Comparison of ENCODE assay signal across 26 cellular contexts in the genomic region with DNA sequence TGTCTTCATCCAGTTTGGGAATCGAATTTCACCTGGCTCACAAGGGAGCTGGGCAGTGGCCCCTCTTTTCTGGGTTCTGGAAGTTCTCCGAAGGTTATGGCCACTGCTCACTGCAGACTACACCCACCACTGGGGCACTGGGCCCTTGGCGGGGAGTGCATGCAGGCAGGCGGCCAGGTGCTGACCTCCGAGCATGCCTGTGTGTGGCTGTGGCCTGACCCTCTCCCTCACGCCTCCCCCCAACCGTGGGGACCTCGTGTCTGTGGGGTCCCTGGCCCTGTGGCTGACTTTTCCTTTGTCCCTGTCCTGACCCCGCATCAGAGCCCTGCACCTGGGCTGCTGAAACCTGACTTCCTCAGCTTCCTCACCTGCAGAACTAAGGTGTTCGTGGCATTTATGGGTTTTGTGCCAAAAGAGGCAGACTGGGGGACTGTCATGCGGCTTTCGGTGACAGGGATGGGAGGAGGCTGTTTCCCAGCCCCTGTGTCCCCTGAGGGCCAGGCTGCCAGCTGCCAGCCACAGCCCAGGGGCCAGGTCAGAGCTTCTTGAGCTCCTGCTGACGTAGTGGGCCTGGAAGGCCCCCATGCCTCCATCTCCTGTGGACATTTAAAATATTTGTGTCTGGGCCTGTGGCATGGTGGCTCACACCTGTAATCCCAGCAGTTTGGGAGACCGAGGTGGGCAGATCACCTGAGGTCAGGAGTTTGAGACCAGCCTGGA. TPM values are rescaled to one million over a fixed set of nuclear protein-coding genes. Genes with fewer than 3 reads are reported as not detected.
"Had no signal": no experiment of that assay in that cellular context is flagged by ENCODE, and none has a peak within 500 bp of the region (broad histone marks: within the 10 kb centered on the region; RNA-seq: fewer than 3 reads in every experiment).

No MANE protein-coding gene starts in this region.

- H3K27ac ChIP-seq: brain microvascular endothelial cell, cardiac muscle cell had no signal

- H3K4me3 ChIP-seq: cardiac muscle cell, SK-N-MC had no signal

- H3K36me3 Mint-ChIP-seq: activated CD4-positive, alpha-beta memory T cell treated with anti-CD3 and anti-CD28 coated beads for 36 hours; activated naive CD8-positive, alpha-beta T cell had no signal

- H3K4me3 Mint-ChIP-seq: activated B cell treated with CpG ODN at 0.5 μM for 24 hours; activated CD4-positive, alpha-beta memory T cell treated with anti-CD3 and anti-CD28 coated beads for 36 hours; activated CD4-positive, alpha-beta T cell treated with anti-CD3 and anti-CD28 coated beads, Interleukin-2, amount 10 ng/mL, durations not matched to agents 7 days and 5 days; activated naive CD4-positive, alpha-beta T cell treated with anti-CD3 and anti-CD28 coated beads for 36 hours; activated naive CD8-positive, alpha-beta T cell; activated T-cell treated with anti-CD3 and anti-CD28 coated beads, Interleukin-2, amount 50 U/mL, for 4 hours; T-cell had no signal

- DNase-seq: activated B cell treated with CpG ODN at 0.5 μM for 24 hours; activated CD4-positive, alpha-beta memory T cell treated with anti-CD3 and anti-CD28 coated beads for 36 hours; activated CD4-positive, alpha-beta T cell treated with anti-CD3 and anti-CD28 coated beads for 1 hour; activated CD4-positive, alpha-beta T cell treated with anti-CD3 and anti-CD28 coated beads, Interleukin-2, amount 10 ng/mL, durations not matched to agents 7 days and 5 days; activated CD8-positive, alpha-beta memory T cell treated with anti-CD3 and anti-CD28 coated beads for 24 hours; activated gamma-delta T cell; activated naive CD4-positive, alpha-beta T cell treated with anti-CD3 and anti-CD28 coated beads for 36 hours; activated T-cell treated with anti-CD3 and anti-CD28 coated beads, Interleukin-2, amount 50 U/mL, for 4 hours; brain microvascular endothelial cell; Karpas-422; MM.1S; NCI-H146; NCI-H187 treated with DMSO at 0.1 percent for 48 hours; NCI-H2081 treated with DMSO at 0.1 percent for 48 hours; NCI-H226; NCI-H510A; NCI-H526 treated with DMSO at 0.1 percent for 48 hours; NCI-H82; NK-92 treated with Interleukin-12 subunit alpha and Interleukin-12 subunit beta, amount 100 ng/mL, for 24 hours; OCI-M1; T-cell; T-helper 2 cell; T1000 had no signal

- H3K36me3 ChIP-seq: brain microvascular endothelial cell, cardiac muscle cell had no signal

- H3K9me3 Mint-ChIP-seq: activated B cell treated with CpG ODN at 0.5 μM for 24 hours; activated CD4-positive, alpha-beta memory T cell treated with anti-CD3 and anti-CD28 coated beads for 36 hours; activated CD4-positive, alpha-beta T cell treated with anti-CD3 and anti-CD28 coated beads, Interleukin-2, amount 10 ng/mL, durations not matched to agents 7 days and 5 days; activated naive CD4-positive, alpha-beta T cell treated with anti-CD3 and anti-CD28 coated beads for 36 hours; activated T-cell treated with anti-CD3 and anti-CD28 coated beads, Interleukin-2, amount 50 U/mL, for 4 hours; T-cell had no signal

- ATAC-seq: activated T-cell treated with anti-CD3 and anti-CD28 coated beads, Interleukin-2, amount 50 U/mL, for 4 hours; T-cell had no signal

- H3K27ac Mint-ChIP-seq: activated B cell treated with CpG ODN at 0.5 μM for 24 hours; activated CD4-positive, alpha-beta memory T cell treated with anti-CD3 and anti-CD28 coated beads for 36 hours; activated CD4-positive, alpha-beta T cell treated with anti-CD3 and anti-CD28 coated beads, Interleukin-2, amount 10 ng/mL, durations not matched to agents 7 days and 5 days; activated naive CD8-positive, alpha-beta T cell; T-cell had no signal

- H3K27me3 ChIP-seq: brain microvascular endothelial cell, cardiac muscle cell had no signal

- H3K4me1 Mint-ChIP-seq: activated B cell treated with CpG ODN at 0.5 μM for 24 hours; activated CD4-positive, alpha-beta T cell treated with anti-CD3 and anti-CD28 coated beads, Interleukin-2, amount 10 ng/mL, durations not matched to agents 7 days and 5 days; T-cell had no signal

- H3K27me3 Mint-ChIP-seq: activated B cell treated with CpG ODN at 0.5 μM for 24 hours; activated CD4-positive, alpha-beta memory T cell treated with anti-CD3 and anti-CD28 coated beads for 36 hours; activated CD4-positive, alpha-beta T cell treated with anti-CD3 and anti-CD28 coated beads, Interleukin-2, amount 10 ng/mL, durations not matched to agents 7 days and 5 days; activated naive CD8-positive, alpha-beta T cell; T-cell had no signal

RNA-seq across cellular contexts. Expression of gene NOTUM, which starts 37.9 kb away (rescaled TPM):
- total RNA-seq: activated B cell treated with CpG ODN at 0.5 μM for 24 hours had no signal
